ENCODE assay signal across 12 cellular contexts in genomic region chr12:130098301-130099005, GRCh38.
DNase-seq lines count a peak whose midpoint lies in the region; ATAC-seq and TF ChIP-seq lines count a peak whose summit lies in the region.
"Had no signal": no experiment of that assay in that cellular context is flagged by ENCODE, and none has a peak within 500 bp of the region (broad histone marks: within the 10 kb centered on the region; RNA-seq: fewer than 3 reads in every experiment).

No MANE protein-coding gene starts in this region.

- TF ChIP-seq CTCF in RWPE2 (IDR thresholded peaks at IDR 0.05; ENCODE audit: poor library complexity, severe bottlenecking), result no peak
- TF ChIP-seq CTCF in transverse colon (IDR thresholded peaks at IDR 0.05), result no peak
- no peak for TF ChIP-seq CTCF in GM13976 (IDR thresholded peaks at IDR 0.05; ENCODE audit: borderline replicate concordance, control extremely low read depth, extremely low read depth, insufficient read depth, missing control alignments)

- H3K36me3 ChIP-seq in RWPE2 (ENCODE audit: low read depth), result no peaks in the 10 kb centered on the region
- H3K36me3 ChIP-seq in transverse colon, result no peaks in the 10 kb centered on the region

- WGBS in transverse colon (ENCODE audit: low coverage in 1 of 2), 2 donors, result 80 to 86% methylated on average over 2 to 11 of the region's 11 CpGs

- H3K27me3 ChIP-seq in RWPE2 (ENCODE audit: insufficient read depth, poor library complexity, severe bottlenecking) (no peaks in the 10 kb centered on the region), transverse colon (no peaks in the 10 kb centered on the region)

- DNase-seq in RWPE2 (ENCODE audit: low spot score) (no peak), cerebellum (ENCODE audit: low spot score) (peak; percentile 46), islet precursor cell (peak; percentile 53), transverse colon (no peak), NOMO-1 (lab: John Stamatoyannopoulos, UW; ENCODE audit: unreplicated experiment in 2 of 2) (no peak), GM13976 (ENCODE audit: low spot score) (no peak)
- DNase-seq: Calu3; CD4-positive, alpha-beta T cell; DMS 273 treated with DMSO at 0.1 percent for 48 hours had no signal

- H3K4me1 ChIP-seq in RWPE2 (ENCODE audit: insufficient read depth, poor library complexity, severe bottlenecking) (peaks cover 28% of the 10 kb centered on the region), transverse colon (no peaks in the 10 kb centered on the region)

- in situ Hi-C loops in transverse colon (cut with MboI; ENCODE audit: low pct_ligation_motif_present in 1 of 4, low pct_unique_long_range_greater_than_20kb in 1 of 4, low sequenced_read_pairs in 3 of 4), result no loop called here
- in situ Hi-C loops in GM13976 (cut with MboI; ENCODE audit: low sequenced_read_pairs, unreplicated experiment), result no loop called here

- peak overlapping the region; percentile 93 for H3K27ac ChIP-seq in RWPE2 (ENCODE audit: poor library complexity, severe bottlenecking)
- H3K27ac ChIP-seq in transverse colon, result no peak overlapping the region

- H3K9me3 ChIP-seq in RWPE2 (ENCODE audit: severe bottlenecking) (no peaks in the 10 kb centered on the region), transverse colon (no peaks in the 10 kb centered on the region)

- intact Hi-C loops in transverse colon (cut with DNase I; ENCODE audit: low total_unique reads), result no loop called here

- H3K4me3 ChIP-seq in RWPE2 (ENCODE audit: severe bottlenecking) (no peak overlapping the region), transverse colon (no peak overlapping the region)
- H3K4me3 ChIP-seq: GM12878 had no signal

- ATAC-seq in RWPE2 (ENCODE audit: low read depth), result no peak
- no peak for ATAC-seq in HG03469 (IDR thresholded peaks at IDR 0.05; ENCODE audit: unreplicated experiment)
- ATAC-seq: GM12878, HCT116 had no signal

- TF ChIP-seq POLR2A in transverse colon (IDR thresholded peaks at IDR 0.05), result no peak

- no peak for TF ChIP-seq EP300 in transverse colon (IDR thresholded peaks at IDR 0.05; ENCODE audit: low read depth)

Comparison
In these comparisons a context has a peak if more than half of its experiments do, and no peak if none do; other contexts are left out.
1. DNase-seq: peak in cerebellum (single experiment) and islet precursor cell (single experiment); none in RWPE2 (single experiment), transverse colon (single experiment), NOMO-1 (0 of 2) and GM13976 (single experiment).